In the genomic region with DNA sequence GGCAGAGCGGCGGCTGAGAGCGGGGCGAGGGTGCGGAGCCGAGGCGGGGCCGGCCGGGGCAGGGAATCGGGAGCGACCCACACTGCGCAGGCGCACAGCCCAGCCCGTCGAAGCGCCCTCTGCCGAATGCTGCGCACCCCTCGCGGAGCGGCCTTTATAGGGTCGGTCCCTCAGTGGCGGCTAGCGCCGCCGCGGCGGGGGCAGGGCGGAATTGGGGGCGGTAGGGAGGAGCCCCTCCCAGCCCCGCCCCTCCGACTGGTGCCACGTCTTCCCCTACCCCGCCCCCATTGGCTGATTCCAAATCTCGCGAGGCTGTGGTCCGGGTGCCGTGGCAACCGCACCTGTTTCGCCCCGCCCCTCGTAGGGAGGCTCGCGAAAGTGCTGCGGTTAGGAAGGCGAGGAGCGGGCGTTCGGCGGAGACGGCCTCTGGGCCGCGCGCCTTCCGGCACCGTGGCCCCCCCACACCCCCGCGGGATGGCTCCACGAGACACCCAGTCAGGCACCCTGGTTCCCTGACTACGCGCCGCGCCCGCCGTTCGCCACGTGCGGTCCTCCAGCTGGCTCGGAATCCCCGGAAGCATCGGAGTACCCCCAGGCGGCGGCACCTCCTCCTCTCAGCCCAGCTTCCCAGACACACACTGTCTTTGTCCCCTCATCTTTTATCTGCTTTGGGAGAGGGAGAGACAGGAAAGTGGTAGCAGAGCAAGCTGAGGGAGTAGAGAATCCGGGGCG, we compare ENCODE assay signal across 8 cellular contexts. TPM values are rescaled to one million over a fixed set of nuclear protein-coding genes. Genes with fewer than 3 reads are reported as not detected.
DNase-seq lines count a peak whose midpoint lies in the region; ATAC-seq lines count a peak whose summit lies in the region.

A gene (minus strand): TSS at position 128 of the 732 bp plus-strand sequence. CDS start 157 bp downstream, outside the sequence.

- peaks cover 28% of the 10 kb centered on the region for H3K4me1 ChIP-seq in mesenchymal stem cell (ENCODE audit: control insufficient read depth, insufficient read depth, low read depth, low read length)

- H2BK5ac ChIP-seq in mesenchymal stem cell (ENCODE audit: low read depth, low read length, poor library complexity, severe bottlenecking) = no peak within 1 kb of the TSS

- no peaks in the 10 kb centered on the region for H3K9me3 ChIP-seq in mesenchymal stem cell (ENCODE audit: control insufficient read depth, low read length)

- peak within 1 kb of the TSS; percentile 31 to 95 for H2BK12ac ChIP-seq in mesenchymal stem cell (ENCODE audit: low read length in 2 of 2)

- peaks cover 3% of the 10 kb centered on the region for H3K79me1 ChIP-seq in mesenchymal stem cell (replicated peaks; ENCODE audit: low read length, poor library complexity, severe bottlenecking)

- no peaks in the 10 kb centered on the region for H3K27me3 ChIP-seq in mesenchymal stem cell (ENCODE audit: control insufficient read depth in 1 of 2, insufficient read depth in 1 of 2, low read length in 2 of 2)

- H3K36me3 Mint-ChIP-seq in effector memory CD8-positive, alpha-beta T cell (ENCODE audit: insufficient read depth) = peaks cover 68% of the 10 kb centered on the region

- H3K4me2 ChIP-seq in mesenchymal stem cell (ENCODE audit: low read length, poor library complexity, severe bottlenecking) = peak within 1 kb of the TSS; percentile 85

- H3K27ac Mint-ChIP-seq in effector memory CD8-positive, alpha-beta T cell = peak within 1 kb of the TSS; percentile 98 to 99

- peaks cover 10 to 13% of the 10 kb centered on the region in 2 experiments for H3K36me3 ChIP-seq in mesenchymal stem cell (ENCODE audit: control insufficient read depth in 1 of 2, insufficient read depth in 2 of 2, low read depth in 1 of 2, low read length in 2 of 2)

- WGBS in mesenchymal stem cell = under 1% methylated on average over 50 of the region's 75 CpGs

- peak within 1 kb of the TSS; percentile 50 for H2AK5ac ChIP-seq in mesenchymal stem cell (ENCODE audit: low read length, severe bottlenecking)

- H3K4me1 Mint-ChIP-seq in effector memory CD8-positive, alpha-beta T cell (ENCODE audit: low read depth in 2 of 2) = peaks cover 58 to 60% of the 10 kb centered on the region in 2 donors

- peak; percentile 60 for ATAC-seq in GM21360 (IDR thresholded peaks at IDR 0.05; ENCODE audit: unreplicated experiment)
- peak; percentile 72 for ATAC-seq in effector memory CD8-positive, alpha-beta T cell (replicated peaks)

- H4K91ac ChIP-seq in mesenchymal stem cell (ENCODE audit: low read length) = peak within 1 kb of the TSS; percentile 89

- H3K4me3 Mint-ChIP-seq in effector memory CD8-positive, alpha-beta T cell = peak within 1 kb of the TSS; percentile 91 to 92

- peak within 1 kb of the TSS; percentile 63 for H2AFZ ChIP-seq in mesenchymal stem cell (ENCODE audit: low read depth, low read length)

- H3K23ac ChIP-seq in mesenchymal stem cell (ENCODE audit: low read length in 2 of 2) = peak within 1 kb of the TSS in 1 of 2 experiments; percentile 96

- H3K27me3 Mint-ChIP-seq in effector memory CD8-positive, alpha-beta T cell = no peaks in the 10 kb centered on the region

- peak within 1 kb of the TSS; percentile 73 for H2BK15ac ChIP-seq in mesenchymal stem cell (ENCODE audit: low read depth, poor library complexity, severe bottlenecking)

- peak within 1 kb of the TSS; percentile 92 for H3K9ac ChIP-seq in mesenchymal stem cell (ENCODE audit: low read length)

- peak within 1 kb of the TSS; percentile 72 to 93 for H3K18ac ChIP-seq in mesenchymal stem cell (ENCODE audit: low read depth in 1 of 2, low read length in 2 of 2)

- H3K4me3 ChIP-seq in mesenchymal stem cell (ENCODE audit: insufficient read depth in 1 of 2, low read depth in 1 of 2, low read length in 2 of 2) = peak within 1 kb of the TSS; percentile 80 to 100

- peak within 1 kb of the TSS; percentile 71 for H3K27ac ChIP-seq in mesenchymal stem cell (ENCODE audit: low read length, poor library complexity, severe bottlenecking)

- H4K8ac ChIP-seq in mesenchymal stem cell (ENCODE audit: low read length) = peak within 1 kb of the TSS; percentile 45

- peak within 1 kb of the TSS; percentile 80 for H2BK120ac ChIP-seq in mesenchymal stem cell (ENCODE audit: low read depth, low read length)

- H3K4ac ChIP-seq in mesenchymal stem cell (ENCODE audit: low read depth in 1 of 2, low read length in 2 of 2) = peak within 1 kb of the TSS; percentile 68 to 95

- H3K14ac ChIP-seq in mesenchymal stem cell (ENCODE audit: low read length in 2 of 2) = peak within 1 kb of the TSS in 1 of 2 experiments; percentile 99

- DNase-seq in COR-L47 (lab: John Stamatoyannopoulos, UW) (peak; percentile 100), HT1080 (ENCODE audit: low read depth) (peak; percentile 95), NOMO-1 (lab: John Stamatoyannopoulos, UW; ENCODE audit: unreplicated experiment in 2 of 2) (peak; percentile 94 to 99), mesenchymal stem cell (peak; percentile 97)
- peak; percentile 99 to 100 for DNase-seq in activated CD8-positive, alpha-beta memory T cell treated with anti-CD3 and anti-CD28 coated beads for 4 hours (ENCODE audit: low read depth in 2 of 2)
- peak; percentile 99 to 100 (median 100) for DNase-seq in effector memory CD8-positive, alpha-beta T cell
- DNase-seq in stimulated activated CD8-positive, alpha-beta memory T cell treated with anti-CD3 and anti-CD28 coated beads, Interleukin-12 subunit alpha, Interleukin-12 subunit beta, amount 100 ng/mL, for 4 hours (ENCODE audit: low read depth) = peak; percentile 100

- H3K9me3 Mint-ChIP-seq in effector memory CD8-positive, alpha-beta T cell = no peaks in the 10 kb centered on the region

RNA-seq across cellular contexts. Expression of the gene that starts here (rescaled TPM):
- 62.0 and 80.4 TPM in 2 replicates for total RNA-seq in HT1080 (2014; rRNA removed; shearing (Covaris generic))
- polyA plus RNA-seq in HT1080 (2015; cell fraction: cytosol; rRNA removed) = 56.5 and 63.9 TPM in 2 replicates
- 76.7 and 83.0 TPM in 2 replicates for polyA plus RNA-seq in HT1080 (2015; cell fraction: nucleus; rRNA removed)
- polyA plus RNA-seq in mesenchymal stem cell (2013, experiment 1 of 2) = 57.6 TPM
- 57.2 TPM for polyA plus RNA-seq in mesenchymal stem cell (2013, experiment 2 of 2)

Comparison
In these comparisons a context has a peak if more than half of its experiments do, and no peak if none do; other contexts are left out.
1. Peak in every context shown above with its lines: DNase-seq, ATAC-seq, H3K4me3 ChIP-seq and H3K27ac ChIP-seq.